Comparison of ENCODE assay signal across 8 cellular contexts in genomic region chr11:85810871-85811611, GRCh38. TPM values are rescaled to one million over a fixed set of nuclear protein-coding genes. Genes with fewer than 3 reads are reported as not detected.
DNase-seq lines count a peak whose midpoint lies in the region; ATAC-seq and TF ChIP-seq lines count a peak whose summit lies in the region.

A gene with protein sequence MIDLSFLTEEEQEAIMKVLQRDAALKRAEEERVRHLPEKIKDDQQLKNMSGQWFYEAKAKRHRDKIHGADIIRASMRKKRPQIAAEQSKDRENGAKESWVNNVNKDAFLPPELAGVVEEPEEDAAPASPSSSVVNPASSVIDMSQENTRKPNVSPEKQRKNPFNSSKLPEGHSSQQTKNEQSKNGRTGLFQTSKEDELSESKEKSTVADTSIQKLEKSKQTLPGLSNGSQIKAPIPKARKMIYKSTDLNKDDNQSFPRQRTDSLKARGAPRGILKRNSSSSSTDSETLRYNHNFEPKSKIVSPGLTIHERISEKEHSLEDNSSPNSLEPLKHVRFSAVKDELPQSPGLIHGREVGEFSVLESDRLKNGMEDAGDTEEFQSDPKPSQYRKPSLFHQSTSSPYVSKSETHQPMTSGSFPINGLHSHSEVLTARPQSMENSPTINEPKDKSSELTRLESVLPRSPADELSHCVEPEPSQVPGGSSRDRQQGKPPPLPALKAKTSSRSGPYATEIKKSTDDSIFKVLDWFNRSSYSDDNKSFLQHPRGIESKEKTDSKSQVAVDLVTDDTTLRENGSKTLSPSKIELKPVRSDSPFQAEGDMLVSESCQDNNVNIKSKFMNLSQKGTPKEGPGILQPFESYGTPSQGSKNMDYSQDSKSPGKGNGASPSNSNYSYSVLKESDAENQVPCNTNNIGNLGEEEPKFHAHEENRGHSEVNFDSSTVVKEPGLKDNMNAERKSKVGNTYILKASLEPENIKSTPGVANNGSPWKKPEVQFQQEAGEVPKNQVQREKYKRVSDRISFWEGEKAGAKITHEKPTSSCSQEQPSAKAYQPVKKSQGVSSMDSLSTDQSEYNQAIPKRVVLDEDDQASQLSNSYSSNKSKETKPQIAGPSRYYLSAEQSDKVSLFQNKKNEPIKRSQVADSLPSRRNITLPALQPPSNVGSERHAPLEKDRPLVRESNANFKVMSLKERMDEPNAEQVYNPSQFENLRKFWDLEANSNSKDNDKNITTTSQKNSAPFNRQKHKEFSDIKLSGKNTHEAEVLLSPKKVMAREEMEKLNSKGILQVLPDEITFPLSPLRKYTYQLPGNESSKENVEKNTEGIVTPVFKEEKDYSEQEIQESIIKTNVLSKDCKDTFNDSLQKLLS (N-terminal part only) (minus strand): TSS chr11:85811141. CDS start chr11:85757725, 53,416 bp downstream.

- H3K9me3 Mint-ChIP-seq in MCF 10A (ENCODE audit: unreplicated experiment), result no peaks in the 10 kb centered on the region

- H3K9me3 ChIP-seq in HCT116 (ENCODE audit: control insufficient read depth in 1 of 2, insufficient read depth in 1 of 2, low read depth in 1 of 2, low read length in 2 of 2), result no peaks in the 10 kb centered on the region
- H3K9me3 ChIP-seq in WERI-Rb-1 (ENCODE audit: severe bottlenecking), result no peaks in the 10 kb centered on the region

- H3K36me3 ChIP-seq in HCT116 (ENCODE audit: control insufficient read depth in 1 of 2, insufficient read depth in 2 of 2, low read length in 2 of 2) (no peaks in the 10 kb centered on the region), WERI-Rb-1 (no peaks in the 10 kb centered on the region)

- no peak for TF ChIP-seq RAD21 in HCT116 (IDR thresholded peaks at IDR 0.05; ENCODE audit: low read depth)

- RAD21 ChIA-PET in HCT116 (lab: Charles Lee; ENCODE audit: low non-redundant PET in 1 of 2, low total read pairs in 2 of 2, uncharacterized antibody in 2 of 2, unreplicated experiment in 2 of 2), result no interaction called here

- H3K4me2 ChIP-seq in HCT116 (ENCODE audit: low read length), result peak within 1 kb of the TSS; percentile 91

- TF ChIP-seq CTCF in GM12875 (IDR thresholded peaks at IDR 0.05; ENCODE audit: borderline replicate concordance, insufficient read depth, low read depth, low read length) (no peak), HCT116 (IDR thresholded peaks at IDR 0.05 in 2 of 3, conservative IDR thresholded peaks at IDR 0.05 in 1 of 3; ENCODE audit: borderline replicate concordance in 1 of 3, insufficient read depth in 1 of 3, low read depth in 2 of 3, low read length in 2 of 3) (no peak), NB4 (IDR thresholded peaks at IDR 0.05; ENCODE audit: low read depth, low read length) (no peak), WERI-Rb-1 (IDR thresholded peaks at IDR 0.05; ENCODE audit: low read depth, low read length) (no peak), MCF 10A (IDR thresholded peaks at IDR 0.05; ENCODE audit: unreplicated experiment) (no peak)

- H3K27me3 ChIP-seq in HCT116 (ENCODE audit: insufficient read depth, low read length) (no peaks in the 10 kb centered on the region), WERI-Rb-1 (ENCODE audit: insufficient read depth, low read depth, severe bottlenecking) (no peaks in the 10 kb centered on the region)

- peaks cover 15 to 56% of the 10 kb centered on the region in 2 experiments for H3K4me1 ChIP-seq in HCT116 (ENCODE audit: control insufficient read depth in 1 of 2, insufficient read depth in 2 of 2, low read length in 2 of 2)

- peak within 1 kb of the TSS; percentile 69 for H3K4me3 Mint-ChIP-seq in MCF 10A (ENCODE audit: unreplicated experiment)

- intact Hi-C loops in HCT116 (cut with micrococcal nuclease), result no loop called here
- intact Hi-C loops in MCF 10A (cut with micrococcal nuclease), result no loop called here

- peak within 1 kb of the TSS; percentile 36; the same call in 1 of the 2 replicates for H3K9ac ChIP-seq in HCT116 (ENCODE audit: low read length)

- DNase-seq in HCT116 (ENCODE audit: low read depth, low spot score) (no peak), NB4 (ENCODE audit: low read depth) (peak; percentile 83), WERI-Rb-1 (peak; percentile 82), MCF 10A (ENCODE audit: unreplicated experiment) (peak; percentile 67), iPS-NIHi7 (ENCODE audit: extremely low spot score) (peak; percentile 93), RKO (ENCODE audit: low spot score) (no peak)

- H3K27ac ChIP-seq in HCT116 (ENCODE audit: low read depth, low read length) (no peak within 1 kb of the TSS; the same call in 1 of the 2 replicates), WERI-Rb-1 (no peak within 1 kb of the TSS), skin epidermis (peak within 1 kb of the TSS in 17 of 21 experiments; percentile 1 to 70 (median 42))

- H3K79me2 ChIP-seq in HCT116 (ENCODE audit: insufficient read depth, low read length), result no peaks in the 10 kb centered on the region

- H3K4me1 Mint-ChIP-seq in MCF 10A (ENCODE audit: insufficient read depth, unreplicated experiment), result peaks cover 26% of the 10 kb centered on the region

- TF ChIP-seq POLR2A in HCT116 (IDR thresholded peaks at IDR 0.05; ENCODE audit: borderline replicate concordance, extremely low read depth, insufficient read depth, insufficient read length) (peak; percentile 58), NB4 (IDR thresholded peaks at IDR 0.05; ENCODE audit: extremely low read depth, insufficient read length) (no peak)

- BruUV-seq in HCT116 (replicated peaks; lab: Mats Ljungman, UMichigan), result no TSS peak
- no TSS peak for BruUV-seq in MCF 10A (replicated peaks; lab: Mats Ljungman, UMichigan)

- H3K36me3 Mint-ChIP-seq in MCF 10A (ENCODE audit: insufficient read depth, unreplicated experiment), result no peaks in the 10 kb centered on the region

- H3K27me3 Mint-ChIP-seq in MCF 10A (ENCODE audit: insufficient read depth, unreplicated experiment), result no peaks in the 10 kb centered on the region

- no peak within 1 kb of the TSS for H3K27ac Mint-ChIP-seq in MCF 10A (ENCODE audit: low read depth, unreplicated experiment)

- H4K20me1 ChIP-seq in HCT116 (ENCODE audit: insufficient read depth), result no peaks in the 10 kb centered on the region

- peak within 1 kb of the TSS; percentile 99 for H2AFZ ChIP-seq in HCT116 (ENCODE audit: low read depth, low read length, poor library complexity, severe bottlenecking)

- POLR2A ChIA-PET in HCT116 (lab: Charles Lee), result no interaction called here
- POLR2A ChIA-PET in MCF 10A (lab: Yijun Ruan, JAX), result no interaction called here

- peak; percentile 97 for ATAC-seq in HCT116

- no peaks in the 10 kb centered on the region for H3K9me2 ChIP-seq in HCT116 (ENCODE audit: insufficient read depth)

- CTCF ChIA-PET in HCT116 (lab: Charles Lee) (no interaction called here), MCF 10A (lab: Yijun Ruan, JAX) (interaction anchor here (0.7 to 0.9 kb wide), 2 partner anchors 15 to 32 kb away, joined by 3 read pairs; no protein-coding TSS in a partner anchor)

- H3K4me3 ChIP-seq in GM12875 (ENCODE audit: low read depth, low read length) (peak within 1 kb of the TSS; percentile 29), HCT116 (replicated peaks in 1 of 2; ENCODE audit: low read depth in 1 of 2, low read length in 2 of 2) (peak within 1 kb of the TSS; percentile 43 to 65), NB4 (ENCODE audit: low read depth, low read length) (peak within 1 kb of the TSS; percentile 42), WERI-Rb-1 (ENCODE audit: low read depth, low read length) (peak within 1 kb of the TSS; percentile 61), skin epidermis (peak within 1 kb of the TSS; percentile 43 to 62 (median 54))

TF ChIP-seq in HCT116, 20 proteins besides CTCF, POLR2A, EP300 and RAD21 (continues in another document):
- TF ChIP-seq JUND (IDR thresholded peaks at IDR 0.05), result no peak
- TF ChIP-seq YY1 (IDR thresholded peaks at IDR 0.05; ENCODE audit: extremely low read depth, insufficient replicate concordance, low read depth, low read length), result no peak
- no peak for TF ChIP-seq ELF1 (IDR thresholded peaks at IDR 0.05; ENCODE audit: borderline replicate concordance, low read depth)
- no peak for TF ChIP-seq REST (IDR thresholded peaks at IDR 0.05; ENCODE audit: low read depth)
- TF ChIP-seq EGR1 (IDR thresholded peaks at IDR 0.05; ENCODE audit: low read depth), result no peak
- TF ChIP-seq EZH2phosphoT487 (IDR thresholded peaks at IDR 0.05; ENCODE audit: borderline replicate concordance), result no peak
- TF ChIP-seq EZH2 (IDR thresholded peaks at IDR 0.05), result no peak
- no peak for TF ChIP-seq CEBPB (IDR thresholded peaks at IDR 0.05; ENCODE audit: low read depth)
- TF ChIP-seq ZNF274 (IDR thresholded peaks at IDR 0.05; ENCODE audit: low read depth, low read length), result no peak
- TF ChIP-seq, protein P1, sequence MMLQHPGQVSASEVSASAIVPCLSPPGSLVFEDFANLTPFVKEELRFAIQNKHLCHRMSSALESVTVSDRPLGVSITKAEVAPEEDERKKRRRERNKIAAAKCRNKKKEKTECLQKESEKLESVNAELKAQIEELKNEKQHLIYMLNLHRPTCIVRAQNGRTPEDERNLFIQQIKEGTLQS (IDR thresholded peaks at IDR 0.05), result no peak
- peak; percentile 38; the same call in 1 of the 2 replicates for TF ChIP-seq ZFX (IDR thresholded peaks at IDR 0.05)
- TF ChIP-seq POLR2AphosphoS5 (IDR thresholded peaks at IDR 0.05; ENCODE audit: low read depth, low read length), result peak; percentile 74
- no peak for TF ChIP-seq SRF (IDR thresholded peaks at IDR 0.05; ENCODE audit: low read depth)

RNA-seq across cellular contexts. Expression of the gene that starts here (rescaled TPM):
- total RNA-seq in HCT116 (2021; ENCODE audit: unreplicated experiment) (12.6 TPM), MCF 10A (2022) (2.1 and 2.7 TPM in 2 replicates)
- polyA plus RNA-seq in HCT116 (2012), result 2.1 and 2.6 TPM in 2 replicates

Comparison
In these comparisons a context has a peak if more than half of its experiments do, and no peak if none do; other contexts are left out.
1. DNase-seq: peak in NB4 (single experiment), WERI-Rb-1 (single experiment), MCF 10A (single experiment) and iPS-NIHi7 (single experiment); none in HCT116 (single experiment) and RKO (single experiment).
2. H3K27ac ChIP-seq: peak in skin epidermis (17 of 21); none in HCT116 (single experiment) and WERI-Rb-1 (single experiment).
3. Peak in every context shown above with its lines, with median percentiles within 50 percentile points of each other: H3K4me3 ChIP-seq.